ENCODE assay signal across 17 cellular contexts in genomic region chr9:112360047-112360804, GRCh38. TPM values are rescaled to one million over a fixed set of nuclear protein-coding genes. Genes with fewer than 3 reads are reported as not detected.
DNase-seq lines count a peak whose midpoint lies in the region; ATAC-seq and TF ChIP-seq lines count a peak whose summit lies in the region.
"Had no signal": no experiment of that assay in that cellular context is flagged by ENCODE, and none has a peak within 500 bp of the region (broad histone marks: within the 10 kb centered on the region; RNA-seq: fewer than 3 reads in every experiment).

No MANE protein-coding gene starts in this region.

- POLR2A ChIA-PET in WTC11 (lab: Charles Lee): no interaction called here

- H2AFZ ChIP-seq in fibroblast of lung (ENCODE audit: low read length): no peak overlapping the region

- peaks cover 5% of the 10 kb centered on the region for H3K4me1 Mint-ChIP-seq in WTC11

- H3K27ac ChIP-seq in fibroblast of lung (ENCODE audit: insufficient read depth, low read length) (no peak overlapping the region), ascending aorta (no peak overlapping the region)
- H3K27ac ChIP-seq: esophagus muscularis mucosa had no signal

- no peak overlapping the region for H3K4me2 ChIP-seq in fibroblast of lung (ENCODE audit: extremely low read depth, insufficient read depth, low read length)

- ATAC-seq in activated naive CD4-positive, alpha-beta T cell treated with anti-CD3 and anti-CD28 coated beads, Interleukin-2, amount 50 U/mL, for 72 hours: peak; percentile 92 to 95
- ATAC-seq in WTC11: no peak
- no peak for ATAC-seq in mucosa of descending colon

- H3K27me3 ChIP-seq in fibroblast of lung (ENCODE audit: control insufficient read depth, insufficient read depth, low read length): no peaks in the 10 kb centered on the region
- H3K27me3 ChIP-seq in ascending aorta: no peaks in the 10 kb centered on the region
- H3K27me3 ChIP-seq: BE2C, esophagus muscularis mucosa had no signal

- DNase-seq in activated naive CD4-positive, alpha-beta T cell treated with anti-CD3 and anti-CD28 coated beads, Interleukin-2, amount 50 U/mL, for 72 hours (ENCODE audit: low spot score in 2 of 2): peak in 1 of 2 donors; percentile 14
- no peak for DNase-seq in activated naive CD4-positive, alpha-beta T cell (lab: John Stamatoyannopoulos, UW)
- no peak for DNase-seq in WTC11 (ENCODE audit: low spot score)
- peak; percentile 16 to 73 for DNase-seq in fibroblast of lung (ENCODE audit: low read depth in 2 of 2)
- peak; percentile 79 for DNase-seq in stromal cell of bone marrow (ENCODE audit: low read depth)
- DNase-seq in DMS79 (lab: John Stamatoyannopoulos, UW): no peak
- DNase-seq in ascending aorta (ENCODE audit: low spot score in 2 of 2): no peak
- no peak for DNase-seq in mucosa of descending colon
- DNase-seq: BE2C; central memory CD4-positive, alpha-beta T cell; NCI-H187; NCI-H82; SHP77; stimulated activated CD4-positive, alpha-beta T cell treated with anti-CD3 and anti-CD28 coated beads, Interleukin-4, amount 100 ng/mL, for 1 hour; stimulated activated naive CD4-positive, alpha-beta T cell treated with Interleukin-2 at 50 U/mL for 16 hours had no signal

- no peak overlapping the region for H3K4me3 Mint-ChIP-seq in WTC11
- H3K4me3 Mint-ChIP-seq: IgD-negative memory B cell had no signal

- no peak for TF ChIP-seq CTCF in WTC11 (IDR thresholded peaks at IDR 0.05)
- TF ChIP-seq CTCF in fibroblast of lung (conservative IDR thresholded peaks at IDR 0.05 in 1 of 2, IDR thresholded peaks at IDR 0.05 in 1 of 2; ENCODE audit: low read depth in 1 of 2, low read length in 2 of 2): no peak
- no peak for TF ChIP-seq CTCF in ascending aorta (IDR thresholded peaks at IDR 0.05)
- TF ChIP-seq CTCF in mucosa of descending colon (IDR thresholded peaks at IDR 0.05): no peak

- CTCF ChIA-PET in WTC11 (lab: Charles Lee): interaction anchor here (0.6 to 2.9 kb wide), 11 partner anchors 9 to 754 kb away, joined by 3 to 21 read pairs (median 3); partner anchors contain the start of gene HSDL2

- H3K36me3 ChIP-seq in fibroblast of lung (ENCODE audit: control insufficient read depth, insufficient read depth, low read length) (no peaks in the 10 kb centered on the region), ascending aorta (no peaks in the 10 kb centered on the region), mucosa of descending colon (ENCODE audit: low read depth) (no peaks in the 10 kb centered on the region)
- H3K36me3 ChIP-seq: BE2C, esophagus muscularis mucosa had no signal

- peaks cover 2 to 7% of the 10 kb centered on the region in 2 donors for H3K36me3 Mint-ChIP-seq in activated naive CD4-positive, alpha-beta T cell treated with anti-CD3 and anti-CD28 coated beads, Interleukin-2, amount 50 U/mL, for 72 hours
- H3K36me3 Mint-ChIP-seq in WTC11: peaks cover 3% of the 10 kb centered on the region
- H3K36me3 Mint-ChIP-seq: IgD-negative memory B cell had no signal

- no peak overlapping the region for H3K9ac ChIP-seq in fibroblast of lung (ENCODE audit: insufficient read depth, low read length)

- H3K4me3 ChIP-seq in fibroblast of lung (replicated peaks in 1 of 4; ENCODE audit: control extremely low read depth in 1 of 4, insufficient read depth in 1 of 4, low read depth in 3 of 4, low read length in 4 of 4) (no peak overlapping the region), ascending aorta (no peak overlapping the region), mucosa of descending colon (no peak overlapping the region)
- H3K4me3 ChIP-seq: esophagus muscularis mucosa had no signal

- H3K79me2 ChIP-seq in fibroblast of lung (ENCODE audit: control insufficient read depth, insufficient read depth, low read length): no peaks in the 10 kb centered on the region

- peak overlapping the region in 1 of 2 donors; percentile 86 for H3K27ac Mint-ChIP-seq in activated naive CD4-positive, alpha-beta T cell treated with anti-CD3 and anti-CD28 coated beads, Interleukin-2, amount 50 U/mL, for 72 hours
- H3K27ac Mint-ChIP-seq in WTC11: no peak overlapping the region
- H3K27ac Mint-ChIP-seq: IgD-negative memory B cell had no signal

- peaks cover 6 to 11% of the 10 kb centered on the region in 2 donors for H3K9me3 Mint-ChIP-seq in activated naive CD4-positive, alpha-beta T cell treated with anti-CD3 and anti-CD28 coated beads, Interleukin-2, amount 50 U/mL, for 72 hours
- peaks cover 7% of the 10 kb centered on the region for H3K9me3 Mint-ChIP-seq in WTC11

- H4K20me1 ChIP-seq in fibroblast of lung (ENCODE audit: control insufficient read depth, extremely low read depth, insufficient read depth, low read length): no peaks in the 10 kb centered on the region

- intact Hi-C loops in ascending aorta (cut with DNase I) (loop anchor here (10.0 kb wide), 1 partner anchor 605 kb away; no protein-coding TSS in a partner anchor), mucosa of descending colon (cut with DNase I, micrococcal nuclease) (loop anchor here in 1 of 2 donors (5.0 kb wide), 1 partner anchor 268 kb away; no protein-coding TSS in a partner anchor)

- H3K4me1 ChIP-seq in fibroblast of lung (ENCODE audit: control insufficient read depth, extremely low read depth, insufficient read depth, low read length) (peaks cover 2% of the 10 kb centered on the region), ascending aorta (peaks cover 3 to 4% of the 10 kb centered on the region in 2 donors), mucosa of descending colon (ENCODE audit: low read depth) (no peaks in the 10 kb centered on the region)
- H3K4me1 ChIP-seq: BE2C had no signal

- no peaks in the 10 kb centered on the region for H3K9me3 ChIP-seq in fibroblast of lung (ENCODE audit: control insufficient read depth, insufficient read depth, low read depth, low read length)
- no peaks in the 10 kb centered on the region for H3K9me3 ChIP-seq in ascending aorta
- H3K9me3 ChIP-seq in mucosa of descending colon: no peaks in the 10 kb centered on the region
- H3K9me3 ChIP-seq: BE2C, esophagus muscularis mucosa had no signal

- no peaks in the 10 kb centered on the region for H3K27me3 Mint-ChIP-seq in WTC11 (ENCODE audit: low read depth)
- H3K27me3 Mint-ChIP-seq: IgD-negative memory B cell had no signal

TF ChIP-seq in WTC11, 78 proteins besides CTCF, POLR2A, EP300 and RAD21:
- TF ChIP-seq ZNF121 (CRISPR knock-in tag; IDR thresholded peaks at IDR 0.05) (peak; percentile 39; the same call in 1 of the 2 replicates), ZNF281 (CRISPR knock-in tag; IDR thresholded peaks at IDR 0.05) (no peak)

RNA-seq across cellular contexts. Expression of gene HSDL2, which starts 19.7 kb away (rescaled TPM):
- 10 to 100 TPM; 32.6 to 34.9 TPM for total RNA-seq in activated naive CD4-positive, alpha-beta T cell treated with anti-CD3 and anti-CD28 coated beads, Interleukin-2, amount 50 U/mL, for 72 hours
- 13.8 to 15.3 TPM (median 14.3 TPM) in 3 replicates for total RNA-seq in WTC11 (2021)
- 39.3 and 49.9 TPM in 2 replicates for total RNA-seq in fibroblast of lung
- 33.1 and 47.9 TPM in 2 replicates for polyA plus RNA-seq in fibroblast of lung
- 27.5 and 35.1 TPM in 2 replicates for polyA plus RNA-seq in fibroblast of lung (2012)
- polyA minus RNA-seq in fibroblast of lung (ENCODE audit: low replicate concordance): 3.5 and 7.9 TPM in 2 replicates
- total RNA-seq in ascending aorta: 18.6 TPM
- total RNA-seq in mucosa of descending colon: 10 to 100 TPM; 35.7 to 40.8 (median 38.1) TPM

RNA-seq across cellular contexts. Expression of gene PTBP3, which starts 26.8 kb away (rescaled TPM):
- 10 to 100 TPM; 77.7 to 91.8 TPM for total RNA-seq in activated naive CD4-positive, alpha-beta T cell treated with anti-CD3 and anti-CD28 coated beads, Interleukin-2, amount 50 U/mL, for 72 hours
- total RNA-seq in WTC11 (2021) (97.5 to 108 TPM (median 100 TPM) in 3 replicates), fibroblast of lung (16.7 and 17.2 TPM in 2 replicates), ascending aorta (21.3 TPM), mucosa of descending colon (100 to 1,000 TPM in 2 of 3 donors, 10 to 100 TPM in 1; 69.3 to 132 (median 125) TPM)
- polyA plus RNA-seq in fibroblast of lung: 22.7 and 28.7 TPM in 2 replicates
- 10.6 and 15.9 TPM in 2 replicates for polyA plus RNA-seq in fibroblast of lung (2012)
- 15.7 and 16.8 TPM in 2 replicates for polyA minus RNA-seq in fibroblast of lung (ENCODE audit: low replicate concordance)

Comparison
In these comparisons a context has a peak if more than half of its experiments do, and no peak if none do; other contexts are left out.
1. ATAC-seq: peak in activated naive CD4-positive, alpha-beta T cell treated with anti-CD3 and anti-CD28 coated beads, Interleukin-2, amount 50 U/mL, for 72 hours (2 of 2); none in WTC11 (single experiment) and mucosa of descending colon (single experiment).
2. DNase-seq: peak in fibroblast of lung (2 of 2) and stromal cell of bone marrow (single experiment); none in activated naive CD4-positive, alpha-beta T cell (0 of 4), WTC11 (single experiment), DMS79 (single experiment), ascending aorta (0 of 2) and mucosa of descending colon (0 of 3).